ENCODE assay signal across 11 cellular contexts in the genomic region with DNA sequence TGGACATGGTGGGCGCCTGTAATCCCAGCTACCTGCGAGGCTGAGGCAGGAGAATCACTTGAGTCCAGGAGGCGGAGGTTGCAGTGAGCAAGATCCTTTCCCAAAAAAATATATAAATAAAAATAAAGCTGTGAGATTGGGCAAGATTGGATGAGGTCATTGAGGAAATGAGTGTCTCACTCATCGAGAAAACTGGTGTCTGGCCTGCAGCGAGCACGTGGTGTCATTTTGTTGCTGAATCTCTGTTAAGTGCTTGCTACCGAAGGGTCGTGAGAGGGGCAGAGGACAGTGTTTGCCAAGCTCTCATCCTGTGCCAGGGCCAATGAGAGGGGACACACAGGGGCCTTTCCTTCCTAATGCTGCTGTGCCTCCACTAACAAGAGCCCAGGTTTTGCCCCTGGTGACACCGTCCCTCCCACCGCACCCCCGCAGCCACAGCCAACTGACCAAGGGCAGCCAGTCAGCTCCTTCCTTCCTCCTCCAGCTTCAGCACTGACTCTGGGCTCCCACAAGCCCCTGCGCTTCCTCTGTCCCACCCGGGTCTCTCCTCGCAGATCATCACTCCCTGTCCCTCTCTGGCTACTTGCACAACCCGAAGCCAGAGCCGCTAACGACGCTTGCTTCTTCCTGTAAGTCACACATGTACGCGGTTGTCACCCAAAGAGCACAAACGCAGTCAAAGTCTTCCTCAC. TPM values are rescaled to one million over a fixed set of nuclear protein-coding genes. Genes with fewer than 3 reads are reported as not detected.
A peak's percentile ranks its signal among the peaks of the same experiment; 100 is the strongest.
DNase-seq lines count a peak whose midpoint lies in the region; ATAC-seq and TF ChIP-seq lines count a peak whose summit lies in the region.
"Had no signal": no experiment of that assay in that cellular context is flagged by ENCODE, and none has a peak within 500 bp of the region (broad histone marks: within the 10 kb centered on the region; RNA-seq: fewer than 3 reads in every experiment).

No MANE protein-coding gene starts in this region.

- H3K36me3 ChIP-seq in IMR-90 (ENCODE audit: control insufficient read depth, insufficient read depth, low read length), result peaks cover 6% of the 10 kb centered on the region

- ATAC-seq in CD4-positive, alpha-beta T cell (ENCODE audit: poor library complexity), result no peak
- ATAC-seq in IMR-90 (ENCODE audit: low read depth), result no peak

- H2BK5ac ChIP-seq in IMR-90 (ENCODE audit: low read depth, low read length, poor library complexity, severe bottlenecking), result no peak overlapping the region

- peak overlapping the region; percentile 18 for H2AFZ ChIP-seq in IMR-90 (replicated peaks; ENCODE audit: low read length, poor library complexity)

- DNase-seq in CD4-positive, alpha-beta T cell, result no peak
- DNase-seq in IMR-90, result peak; percentile 63
- DNase-seq in amniotic epithelial cell (ENCODE audit: low read depth), result peak; percentile 48
- peak; percentile 22 for DNase-seq in midbrain (lab: John Stamatoyannopoulos, UW)
- no peak for DNase-seq in stimulated activated CD8-positive, alpha-beta memory T cell treated with anti-CD3 and anti-CD28 coated beads, Interleukin-4, amount 100 ng/mL, for 48 hours
- DNase-seq in NCI-H1417 (lab: John Stamatoyannopoulos, UW), result no peak
- DNase-seq in activated effector memory CD4-positive, alpha-beta T cell treated with anti-CD3 and anti-CD28 coated beads, Interleukin-2, amount 50 U/mL, for 16 hours, result no peak
- no peak for DNase-seq in globus pallidus (ENCODE audit: low spot score)
- DNase-seq: DMS 273 treated with DMSO at 0.1 percent for 48 hours, NCI-H2171 treated with DMSO at 0.1 percent for 48 hours had no signal

- H2BK15ac ChIP-seq in IMR-90 (ENCODE audit: low read depth, low read length), result no peak overlapping the region

- H3K27me3 ChIP-seq in CD4-positive, alpha-beta T cell (ENCODE audit: control insufficient read depth, insufficient read depth, low read length), result no peaks in the 10 kb centered on the region
- no peaks in the 10 kb centered on the region for H3K27me3 ChIP-seq in IMR-90 (ENCODE audit: control insufficient read depth, insufficient read depth, low read length)

- no peaks in the 10 kb centered on the region for H3K9me3 Mint-ChIP-seq in CD4-positive, alpha-beta T cell

- intact Hi-C loops in CD4-positive, alpha-beta T cell (cut with DNase I, micrococcal nuclease), result no loop called here
- intact Hi-C loops in IMR-90 (cut with micrococcal nuclease), result no loop called here

- peaks cover 6% of the 10 kb centered on the region for H3K27me3 Mint-ChIP-seq in CD4-positive, alpha-beta T cell

- peak overlapping the region; percentile 42 for H3K27ac Mint-ChIP-seq in CD4-positive, alpha-beta T cell

- H4K20me1 ChIP-seq in IMR-90 (ENCODE audit: insufficient read depth, low read length), result peaks cover 4% of the 10 kb centered on the region; the same call in 1 of the 2 replicates

- H2BK120ac ChIP-seq in IMR-90 (ENCODE audit: low read depth, low read length), result no peak overlapping the region; the same call in 1 of the 2 replicates

- TF ChIP-seq CTCF in CD4-positive, alpha-beta T cell (IDR thresholded peaks at IDR 0.05), result no peak
- no peak for TF ChIP-seq CTCF in IMR-90 (conservative IDR thresholded peaks at IDR 0.05; ENCODE audit: low read depth, low read length)

- no peak for TF ChIP-seq POLR2A in IMR-90 (IDR thresholded peaks at IDR 0.05; ENCODE audit: low read depth, low read length)

- H3K79me1 ChIP-seq in IMR-90 (ENCODE audit: low read depth in 1 of 2, low read length in 2 of 2), result peaks cover 7 to 37% of the 10 kb centered on the region in 2 experiments

- POLR2A ChIA-PET in CD4-positive, alpha-beta T cell (lab: Charles Lee), result no interaction called here
- POLR2A ChIA-PET in IMR-90 (lab: Charles Lee; ENCODE audit: unreplicated experiment), result no interaction called here

- H3K4me2 ChIP-seq in IMR-90 (ENCODE audit: low read depth, low read length), result no peak overlapping the region

- no TSS peak for BruUV-seq in IMR-90 (replicated peaks; lab: Mats Ljungman, UMichigan)

- no peaks in the 10 kb centered on the region; the same call in 1 of the 2 replicates for H3K4me1 ChIP-seq in IMR-90 (ENCODE audit: control insufficient read depth, insufficient read depth, low read length)

- 78% methylated on average over 7 of the region's 21 CpGs; no CpG with 5 or more reads in 1 of the 2 experiments for WGBS in IMR-90 (ENCODE audit: extremely low coverage in 2 of 2, insufficient read length in 1 of 2), 2 experiments

- TF ChIP-seq RAD21 in IMR-90 (IDR thresholded peaks at IDR 0.05; ENCODE audit: low read length), result no peak

- H4K91ac ChIP-seq in IMR-90 (ENCODE audit: insufficient read depth, low read depth, low read length), result no peak overlapping the region

- peaks cover 40% of the 10 kb centered on the region for H3K36me3 Mint-ChIP-seq in CD4-positive, alpha-beta T cell (ENCODE audit: low read depth)

- CTCF ChIA-PET in CD4-positive, alpha-beta T cell (lab: Charles Lee), result no interaction called here
- CTCF ChIA-PET in IMR-90 (lab: Yijun Ruan, JAX), result no interaction called here

- H3K23ac ChIP-seq in IMR-90 (ENCODE audit: low read depth, low read length), result no peak overlapping the region

- H3K9me1 ChIP-seq in IMR-90 (ENCODE audit: insufficient read depth, low read length), result peaks cover 6% of the 10 kb centered on the region; the same call in 1 of the 2 replicates

- dilution Hi-C loops in IMR-90 (cut with HindIII; ENCODE audit: low sequenced_read_pairs, unreplicated experiment), result no loop called here

- H3K14ac ChIP-seq in IMR-90 (replicated peaks; ENCODE audit: low read depth, low read length), result no peak overlapping the region

- H4K5ac ChIP-seq in IMR-90 (ENCODE audit: low read depth, low read length), result no peak overlapping the region

- peak overlapping the region; percentile 60 for H3K4me3 Mint-ChIP-seq in CD4-positive, alpha-beta T cell

- no peaks in the 10 kb centered on the region for H3K9me3 ChIP-seq in CD4-positive, alpha-beta T cell (ENCODE audit: control insufficient read depth, low read length)
- no peaks in the 10 kb centered on the region for H3K9me3 ChIP-seq in IMR-90 (ENCODE audit: control insufficient read depth, insufficient read depth, low read length)
- H3K9me3 ChIP-seq: thoracic aorta had no signal

- H3K4me1 Mint-ChIP-seq in CD4-positive, alpha-beta T cell (ENCODE audit: low read depth), result peaks cover 32% of the 10 kb centered on the region

- no peak overlapping the region for H4K8ac ChIP-seq in IMR-90 (ENCODE audit: low read depth in 2 of 2, low read length in 2 of 2)

- H2BK20ac ChIP-seq in IMR-90 (ENCODE audit: low read depth, low read length), result no peak overlapping the region

- H3K9ac ChIP-seq in IMR-90 (ENCODE audit: low read depth, low read length), result no peak overlapping the region

- in situ Hi-C loops in IMR-90 (cut with MboI; ENCODE audit: low sequenced_read_pairs), result no loop called here

- H3K4ac ChIP-seq in IMR-90 (ENCODE audit: low read depth, low read length), result no peak overlapping the region

- no peak overlapping the region for H3K18ac ChIP-seq in IMR-90 (ENCODE audit: low read depth, low read length)

- no peak overlapping the region for H3K56ac ChIP-seq in IMR-90 (ENCODE audit: extremely low read depth, insufficient read depth, low read length)

- no peak overlapping the region for H3K4me3 ChIP-seq in IMR-90 (ENCODE audit: insufficient read depth, low read depth, low read length)
- H3K4me3 ChIP-seq: thoracic aorta had no signal

- H2AK9ac ChIP-seq in IMR-90 (replicated peaks; ENCODE audit: low read depth, low read length, poor library complexity), result no peak overlapping the region

- H2AK5ac ChIP-seq in IMR-90 (ENCODE audit: low read depth, low read length), result no peak overlapping the region

- no peak overlapping the region for H3K27ac ChIP-seq in CD4-positive, alpha-beta T cell (ENCODE audit: low read depth, low read length)
- H3K27ac ChIP-seq in IMR-90 (ENCODE audit: insufficient read depth, low read length), result no peak overlapping the region
- H3K27ac ChIP-seq: thoracic aorta had no signal

TF ChIP-seq in IMR-90, 13 proteins besides CTCF, POLR2A, EP300 and RAD21 (continues in another document):
- TF ChIP-seq MAZ (IDR thresholded peaks at IDR 0.05; ENCODE audit: borderline replicate concordance, low read depth, low read length), result no peak
- TF ChIP-seq, protein P1, sequence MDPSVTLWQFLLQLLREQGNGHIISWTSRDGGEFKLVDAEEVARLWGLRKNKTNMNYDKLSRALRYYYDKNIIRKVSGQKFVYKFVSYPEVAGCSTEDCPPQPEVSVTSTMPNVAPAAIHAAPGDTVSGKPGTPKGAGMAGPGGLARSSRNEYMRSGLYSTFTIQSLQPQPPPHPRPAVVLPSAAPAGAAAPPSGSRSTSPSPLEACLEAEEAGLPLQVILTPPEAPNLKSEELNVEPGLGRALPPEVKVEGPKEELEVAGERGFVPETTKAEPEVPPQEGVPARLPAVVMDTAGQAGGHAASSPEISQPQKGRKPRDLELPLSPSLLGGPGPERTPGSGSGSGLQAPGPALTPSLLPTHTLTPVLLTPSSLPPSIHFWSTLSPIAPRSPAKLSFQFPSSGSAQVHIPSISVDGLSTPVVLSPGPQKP (IDR thresholded peaks at IDR 0.05; ENCODE audit: borderline replicate concordance, low read depth, low read length), result no peak

RNA-seq across cellular contexts. Expression of gene POLD1, which starts 3.2 kb away (rescaled TPM):
- total RNA-seq in CD4-positive, alpha-beta T cell, result 10 to 100 TPM; 22.1 to 24.2 TPM
- 13.1 and 13.8 TPM in 2 replicates for total RNA-seq in IMR-90 (2012; rRNA removed)
- 28.9 and 40.2 TPM in 2 replicates for polyA plus RNA-seq in IMR-90 (2012; rRNA removed)
- polyA plus RNA-seq in IMR-90 (2012; cell fraction: cytosol; rRNA removed), result 15.6 and 24.5 TPM in 2 replicates
- 76.5 and 228 TPM in 2 replicates for polyA plus RNA-seq in IMR-90 (2012; cell fraction: nucleus; rRNA removed; ENCODE audit: low replicate concordance)

RNA-seq across cellular contexts. Expression of gene NR1H2, which starts 11.1 kb away (rescaled TPM):
- total RNA-seq in CD4-positive, alpha-beta T cell, result 100 to 1,000 TPM; 261 to 265 TPM
- 34.7 and 37.8 TPM in 2 replicates for total RNA-seq in IMR-90 (2012; rRNA removed)
- polyA plus RNA-seq in IMR-90 (2012; rRNA removed), result 48.4 and 51.5 TPM in 2 replicates
- 26.9 and 67.7 TPM in 2 replicates for polyA plus RNA-seq in IMR-90 (2012; cell fraction: cytosol; rRNA removed)
- 79.8 and 151 TPM in 2 replicates for polyA plus RNA-seq in IMR-90 (2012; cell fraction: nucleus; rRNA removed; ENCODE audit: low replicate concordance)

RNA-seq across cellular contexts. Expression of gene NAPSA, which starts 21.9 kb away (rescaled TPM):
- total RNA-seq in CD4-positive, alpha-beta T cell, result under 1 TPM; 0.61 to 0.91 TPM
- not detected in 2 replicates for total RNA-seq in IMR-90 (2012; rRNA removed)
- polyA plus RNA-seq in IMR-90 (2012; rRNA removed), result 0.24 and 0.39 TPM in 2 replicates
- polyA plus RNA-seq in IMR-90 (2012; cell fraction: cytosol; rRNA removed), result 0.15 and 0.39 TPM in 2 replicates
- 2.5 and 2.7 TPM in 2 replicates for polyA plus RNA-seq in IMR-90 (2012; cell fraction: nucleus; rRNA removed; ENCODE audit: low replicate concordance)
- total RNA-seq: thoracic aorta had no signal

RNA-seq across cellular contexts. Expression of gene SPIB, which starts 31.4 kb away (rescaled TPM):
- total RNA-seq in CD4-positive, alpha-beta T cell, result under 1 TPM; 0.42 to 0.52 TPM
- total RNA-seq in IMR-90 (2012; rRNA removed), result not detected in 2 replicates
- polyA plus RNA-seq in IMR-90 (2012; rRNA removed), result not detected in 2 replicates
- not detected in 2 replicates for polyA plus RNA-seq in IMR-90 (2012; cell fraction: cytosol; rRNA removed)
- not detected in 2 replicates for polyA plus RNA-seq in IMR-90 (2012; cell fraction: nucleus; rRNA removed; ENCODE audit: low replicate concordance)
- total RNA-seq: thoracic aorta had no signal

RNA-seq across cellular contexts. Expression of gene MYBPC2, which starts 45.4 kb away (rescaled TPM):
- total RNA-seq in CD4-positive, alpha-beta T cell, result under 1 TPM in 1 of 2 experiments, not detected in 1; 0.08 TPM
- total RNA-seq in IMR-90 (2012; rRNA removed), result not detected in 2 replicates
- not detected in 2 replicates for polyA plus RNA-seq in IMR-90 (2012; rRNA removed)
- polyA plus RNA-seq in IMR-90 (2012; cell fraction: cytosol; rRNA removed), result 0.01 TPM in 1 of 2 replicates, not detected in the other
- polyA plus RNA-seq in IMR-90 (2012; cell fraction: nucleus; rRNA removed; ENCODE audit: low replicate concordance), result 0.01 TPM in 1 of 2 replicates, not detected in the other

Comparison
In these comparisons a context has a peak if more than half of its experiments do, and no peak if none do; other contexts are left out.
1. DNase-seq: peak in IMR-90 (single experiment), amniotic epithelial cell (single experiment) and midbrain (single experiment); none in CD4-positive, alpha-beta T cell (0 of 10), stimulated activated CD8-positive, alpha-beta memory T cell treated with anti-CD3 and anti-CD28 coated beads, Interleukin-4, amount 100 ng/mL, for 48 hours (single experiment), NCI-H1417 (0 of 3), activated effector memory CD4-positive, alpha-beta T cell treated with anti-CD3 and anti-CD28 coated beads, Interleukin-2, amount 50 U/mL, for 16 hours (single experiment) and globus pallidus (single experiment).